Comparison of ENCODE assay signal across 10 cellular contexts in the genomic region with DNA sequence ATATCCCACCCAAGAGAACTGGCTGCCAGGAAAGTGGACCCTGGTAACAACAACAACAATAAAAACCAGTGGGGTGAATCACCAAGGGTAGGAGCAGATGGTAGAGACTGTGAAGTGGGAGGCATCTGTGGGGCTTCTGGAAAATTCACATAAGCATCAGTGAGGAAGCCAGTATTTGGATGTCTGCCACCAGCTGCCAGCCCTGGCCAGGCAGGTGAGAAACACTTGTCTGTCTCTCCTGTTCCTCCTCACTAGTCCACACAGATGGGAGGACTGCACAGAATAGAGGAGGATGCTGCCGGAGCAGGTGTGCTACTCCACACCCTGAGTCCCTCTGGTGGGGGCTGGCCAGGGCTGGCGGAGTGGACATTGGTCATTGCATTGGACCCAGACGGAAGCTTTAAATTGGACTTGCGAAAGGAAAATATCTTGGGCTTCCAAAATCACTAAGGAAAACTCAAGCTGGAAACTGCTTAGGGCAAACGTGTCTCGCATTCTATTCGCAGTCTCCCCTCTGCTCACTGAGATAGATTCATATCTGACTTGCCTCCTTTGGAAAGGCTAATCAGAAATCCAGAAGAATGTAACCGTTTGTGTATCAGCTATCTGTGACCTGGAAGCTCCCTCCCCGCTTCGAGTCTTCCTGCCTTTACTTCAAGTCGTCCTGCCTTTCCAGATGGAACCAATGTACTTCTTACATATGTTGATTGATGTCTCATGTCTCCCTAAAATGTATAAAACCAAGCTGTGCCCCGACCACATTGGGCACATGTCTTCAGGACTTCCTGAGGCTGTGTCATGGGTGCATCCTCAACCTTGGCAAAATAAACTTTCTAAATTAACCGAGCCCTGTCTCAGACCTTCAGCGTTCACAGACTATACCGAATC.
A peak's percentile ranks its signal among the peaks of the same experiment; 100 is the strongest.
DNase-seq lines count a peak whose midpoint lies in the region; ATAC-seq and TF ChIP-seq lines count a peak whose summit lies in the region.
"Had no signal": no experiment of that assay in that cellular context is flagged by ENCODE, and none has a peak within 500 bp of the region (broad histone marks: within the 10 kb centered on the region; RNA-seq: fewer than 3 reads in every experiment).

No MANE protein-coding gene starts in this region.

- H3K4me3 Mint-ChIP-seq in effector memory CD8-positive, alpha-beta T cell = peak overlapping the region; percentile 2 to 9
- H3K4me3 Mint-ChIP-seq: endodermal cell had no signal

- no peaks in the 10 kb centered on the region for H3K36me3 ChIP-seq in ascending aorta

- H3K27ac ChIP-seq in ascending aorta = no peak overlapping the region
- H3K27ac ChIP-seq: SK-N-MC had no signal

- peaks cover 28 to 32% of the 10 kb centered on the region in 2 donors for H3K27me3 Mint-ChIP-seq in effector memory CD8-positive, alpha-beta T cell

- H3K27ac Mint-ChIP-seq in effector memory CD8-positive, alpha-beta T cell = no peak overlapping the region
- H3K27ac Mint-ChIP-seq: endodermal cell had no signal

- no peaks in the 10 kb centered on the region for H3K36me3 Mint-ChIP-seq in effector memory CD8-positive, alpha-beta T cell (ENCODE audit: insufficient read depth)

- H3K4me1 ChIP-seq in ascending aorta = peaks cover 0 to under 1% of the 10 kb centered on the region in 2 donors

- H3K27me3 ChIP-seq in ascending aorta = no peaks in the 10 kb centered on the region

- H3K4me1 Mint-ChIP-seq in effector memory CD8-positive, alpha-beta T cell (ENCODE audit: low read depth in 2 of 2) = peaks cover 10 to 15% of the 10 kb centered on the region in 2 donors

- TF ChIP-seq CTCF in ascending aorta (IDR thresholded peaks at IDR 0.05) = no peak

- no peaks in the 10 kb centered on the region for H3K9me3 Mint-ChIP-seq in effector memory CD8-positive, alpha-beta T cell

- no peak for ATAC-seq in effector memory CD8-positive, alpha-beta T cell (replicated peaks)
- ATAC-seq in HG02852 (IDR thresholded peaks at IDR 0.05; ENCODE audit: unreplicated experiment) (no peak), HG02798 (IDR thresholded peaks at IDR 0.05; ENCODE audit: poor library complexity, unreplicated experiment) (no peak)

- DNase-seq in A172 (ENCODE audit: low spot score) (peak; percentile 29), DMS53 treated with DMSO at 0.1 percent for 48 hours (lab: John Stamatoyannopoulos, UW; ENCODE audit: unreplicated experiment) (peak; percentile 74), NCI-H510A (lab: John Stamatoyannopoulos, UW) (peak; percentile 58), ascending aorta (ENCODE audit: low spot score in 2 of 2) (no peak), GM19238 (ENCODE audit: insufficient read length, low spot score) (no peak)
- no peak for DNase-seq in effector memory CD8-positive, alpha-beta T cell
- DNase-seq: endodermal cell had no signal

- no peaks in the 10 kb centered on the region for H3K9me3 ChIP-seq in ascending aorta

- intact Hi-C loops in ascending aorta (cut with DNase I) = no loop called here

- no peak overlapping the region for H3K4me3 ChIP-seq in ascending aorta
- H3K4me3 ChIP-seq: SK-N-MC had no signal

Comparison
In these comparisons a context has a peak if more than half of its experiments do, and no peak if none do; other contexts are left out.
1. DNase-seq: peak in A172 (single experiment), DMS53 treated with DMSO at 0.1 percent for 48 hours (single experiment) and NCI-H510A (single experiment); none in effector memory CD8-positive, alpha-beta T cell (0 of 3), ascending aorta (0 of 2) and GM19238 (single experiment).